Comparison of ENCODE assay signal across 26 cellular contexts in genomic region chr5:159657298-159657697, GRCh38.
"Had no signal": no experiment of that assay in that cellular context is flagged by ENCODE, and none has a peak within 500 bp of the region (broad histone marks: within the 10 kb centered on the region; RNA-seq: fewer than 3 reads in every experiment).

No MANE protein-coding gene starts in this region.

- H3K9me3 ChIP-seq: heart right ventricle, left ventricle myocardium inferior, ovary, stomach, suprapubic skin, thoracic aorta, tibial nerve, upper lobe of right lung had no signal

- H3K27ac ChIP-seq: hepatocyte, left ventricle myocardium inferior, ovary, skin epidermis, stomach, suprapubic skin, thoracic aorta, tibial nerve, upper lobe of right lung had no signal

- H3K79me2 ChIP-seq: hepatocyte had no signal

- H3K4me3 Mint-ChIP-seq: naive B cell; natural killer cell; nephron progenitor cell; stimulated activated naive B cell treated with anti-CD40 and anti-IgM and Interleukin-4, amounts not matched to agents 10 μg/mL and 1 μg/mL and 100 μg/mL, for 72 hours had no signal

- H3K9me3 Mint-ChIP-seq: naive B cell; natural killer cell; nephron progenitor cell; stimulated activated naive B cell treated with anti-CD40 and anti-IgM and Interleukin-4, amounts not matched to agents 10 μg/mL and 1 μg/mL and 100 μg/mL, for 72 hours had no signal

- H3K27me3 ChIP-seq: heart right ventricle, ovary, stomach, suprapubic skin, tibial nerve, upper lobe of right lung had no signal

- H3K27ac Mint-ChIP-seq: natural killer cell; nephron progenitor cell; progenitor cell of endocrine pancreas; stimulated activated naive B cell treated with anti-CD40 and anti-IgM and Interleukin-4, amounts not matched to agents 10 μg/mL and 1 μg/mL and 100 μg/mL, for 72 hours had no signal

- H2AFZ ChIP-seq: hepatocyte had no signal

- H3K4me1 Mint-ChIP-seq: naive B cell; natural killer cell; stimulated activated naive B cell treated with anti-CD40 and anti-IgM and Interleukin-4, amounts not matched to agents 10 μg/mL and 1 μg/mL and 100 μg/mL, for 72 hours had no signal

- H3K36me3 Mint-ChIP-seq: naive B cell; natural killer cell; stimulated activated naive B cell treated with anti-CD40 and anti-IgM and Interleukin-4, amounts not matched to agents 10 μg/mL and 1 μg/mL and 100 μg/mL, for 72 hours had no signal

- H3K4me3 ChIP-seq: heart right ventricle, hepatocyte, left ventricle myocardium inferior, lung, ovary, skin epidermis, stomach, suprapubic skin, thoracic aorta, tibial nerve, upper lobe of right lung had no signal

- H3K4me1 ChIP-seq: stomach, suprapubic skin, tibial nerve, upper lobe of right lung had no signal

- H3K4me2 ChIP-seq: hepatocyte had no signal

- ATAC-seq: natural killer cell; right cardiac atrium; sciatic nerve; stimulated activated naive B cell treated with anti-CD40 and anti-IgM and Interleukin-4, amounts not matched to agents 10 μg/mL and 1 μg/mL and 100 μg/mL, for 72 hours; stimulated activated naive CD8-positive, alpha-beta T cell treated with anti-CD3 and anti-CD28 coated beads, Interleukin-15, Interleukin-2, amounts not matched to agents 100 U/mL and 50 U/mL, for 24 hours; upper lobe of right lung had no signal

- H3K27me3 Mint-ChIP-seq: naive B cell, progenitor cell of endocrine pancreas had no signal

- H3K36me3 ChIP-seq: heart right ventricle, left ventricle myocardium inferior, ovary, stomach, suprapubic skin, thoracic aorta, tibial nerve, upper lobe of right lung had no signal

- DNase-seq: heart right ventricle; islet precursor cell; mesendoderm; midbrain; naive B cell; natural killer cell; nephron progenitor cell; ovary; stimulated activated CD4-positive, alpha-beta T cell treated with anti-CD3 and anti-CD28 coated beads, Interleukin-12 subunit alpha, Interleukin-12 subunit beta, amount 100 ng/mL, for 4 hours; stimulated activated CD4-positive, alpha-beta T cell treated with anti-CD3 and anti-CD28 coated beads, Interleukin-15, amount 100 ng/mL, for 24 hours; stimulated activated CD4-positive, alpha-beta T cell treated with anti-CD3 and anti-CD28 coated beads, Interleukin-2, amount 100 ng/mL, for 24 hours; stimulated activated CD4-positive, alpha-beta T cell treated with anti-CD3 and anti-CD28 coated beads, Interleukin-4, amount 100 ng/mL, for 1 hour; stimulated activated naive B cell treated with anti-CD40 and anti-IgM and Interleukin-4, amounts not matched to agents 10 μg/mL and 1 μg/mL and 100 μg/mL, for 72 hours; stimulated activated naive CD8-positive, alpha-beta T cell treated with anti-CD3 and anti-CD28 coated beads, Interleukin-15, Interleukin-2, amounts not matched to agents 100 U/mL and 50 U/mL, for 24 hours; stomach; upper lobe of right lung had no signal
